In the genomic region with DNA sequence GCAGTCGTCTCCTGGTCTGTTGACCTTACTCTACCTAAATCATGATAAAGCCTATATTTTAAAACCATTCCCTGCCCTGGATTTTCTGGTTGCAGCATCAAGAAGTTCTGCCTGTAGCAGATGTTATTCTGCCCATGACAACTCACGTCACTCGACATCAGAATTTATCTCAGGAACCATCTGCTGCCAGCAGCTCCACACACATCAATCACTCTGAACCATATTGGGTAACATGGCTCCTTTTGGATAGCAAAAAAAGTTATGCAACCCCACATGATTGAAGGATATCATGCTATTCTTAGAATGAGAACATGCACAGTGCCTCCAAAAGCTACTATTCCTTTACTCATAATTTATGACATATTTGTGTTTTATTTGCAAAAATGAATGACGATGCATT, we compare ENCODE assay signal across 19 cellular contexts.
DNase-seq lines count a peak whose midpoint lies in the region; ATAC-seq and TF ChIP-seq lines count a peak whose summit lies in the region.
"Had no signal": no experiment of that assay in that cellular context is flagged by ENCODE, and none has a peak within 500 bp of the region (broad histone marks: within the 10 kb centered on the region; RNA-seq: fewer than 3 reads in every experiment).

No MANE protein-coding gene starts in this region.

- no peak overlapping the region for H3K4me3 ChIP-seq in Jurkat, Clone E6-1 (ENCODE audit: low read length)
- H3K4me3 ChIP-seq in CD8-positive, alpha-beta T cell (ENCODE audit: low read depth, low read length), result no peak overlapping the region
- H3K4me3 ChIP-seq in Caco-2 (ENCODE audit: low read depth, low read length), result no peak overlapping the region
- H3K4me3 ChIP-seq: BLaER1 treated with 17β-estradiol and CSF1 and Interleukin-3, amounts not matched to agents 10 nM and 100 nM had no signal

- no peaks in the 10 kb centered on the region for H3K4me1 Mint-ChIP-seq in CD8-positive, alpha-beta T cell (ENCODE audit: low read depth)
- no peaks in the 10 kb centered on the region for H3K4me1 Mint-ChIP-seq in Caco-2 (ENCODE audit: low read depth, unreplicated experiment)
- H3K4me1 Mint-ChIP-seq: CD8-positive, alpha-beta memory T cell had no signal

- ATAC-seq in HG02571 (IDR thresholded peaks at IDR 0.05; ENCODE audit: unreplicated experiment), result no peak
- no peak for ATAC-seq in CD8-positive, alpha-beta T cell

- no peak overlapping the region for H3K27ac ChIP-seq in CD8-positive, alpha-beta T cell (ENCODE audit: low read depth, low read length)

- H3K27me3 Mint-ChIP-seq in CD8-positive, alpha-beta T cell (ENCODE audit: low read depth), result no peaks in the 10 kb centered on the region
- H3K27me3 Mint-ChIP-seq in Caco-2 (ENCODE audit: insufficient read depth, unreplicated experiment), result peaks cover 3% of the 10 kb centered on the region

- BruUV-seq in Caco-2 (replicated peaks; lab: Mats Ljungman, UMichigan), result no TSS peak

- no peak for TF ChIP-seq CTCF in CD8-positive, alpha-beta T cell (IDR thresholded peaks at IDR 0.05)
- TF ChIP-seq CTCF in Caco-2 (IDR thresholded peaks at IDR 0.05; ENCODE audit: insufficient read depth in 1 of 2, low read depth in 1 of 2, low read length in 1 of 2, severe bottlenecking in 1 of 2, unreplicated experiment in 1 of 2), result no peak

- no peak overlapping the region for H3K4me3 Mint-ChIP-seq in CD8-positive, alpha-beta T cell
- H3K4me3 Mint-ChIP-seq in Caco-2 (ENCODE audit: unreplicated experiment), result no peak overlapping the region
- H3K4me3 Mint-ChIP-seq: HFFc6 had no signal

- POLR2A ChIA-PET in CD8-positive, alpha-beta T cell (lab: Charles Lee), result no interaction called here
- POLR2A ChIA-PET in Caco-2 (lab: Charles Lee), result no interaction called here

- H3K27ac Mint-ChIP-seq in CD8-positive, alpha-beta T cell, result no peak overlapping the region
- no peak overlapping the region for H3K27ac Mint-ChIP-seq in Caco-2 (ENCODE audit: unreplicated experiment)
- H3K27ac Mint-ChIP-seq: CD8-positive, alpha-beta memory T cell; HFFc6 had no signal

- H3K4me1 ChIP-seq in CD8-positive, alpha-beta T cell (ENCODE audit: insufficient read depth, low read length), result no peaks in the 10 kb centered on the region
- H3K4me1 ChIP-seq in Caco-2, result no peaks in the 10 kb centered on the region
- H3K4me1 ChIP-seq: BLaER1 treated with 17β-estradiol and CSF1 and Interleukin-3, amounts not matched to agents 10 nM and 100 nM had no signal

- peak; percentile 10 for DNase-seq in Jurkat, Clone E6-1 (ENCODE audit: low read depth, low spot score)
- DNase-seq in MV-4-11 (lab: John Stamatoyannopoulos, UW) (peak; percentile 63), RPMI7951 (ENCODE audit: low read depth) (peak; percentile 11), putamen (ENCODE audit: low spot score) (peak; percentile 44), Caco-2 (no peak)
- no peak for DNase-seq in CD8-positive, alpha-beta T cell
- DNase-seq: CD8-positive, alpha-beta memory T cell; DMS79 treated with DMSO at 0.1 percent for 48 hours; HFFc6; Karpas-422; NCI-H1105 treated with DMSO at 0.1 percent for 48 hours; NCI-H1694 treated with DMSO at 0.1 percent for 48 hours; NCI-H2227 treated with DMSO at 0.1 percent for 48 hours; NCI-H510A treated with DMSO at 0.1 percent for 48 hours; NCI-H774; Right ventricle myocardium superior; SW 1271 had no signal

- peaks cover 41% of the 10 kb centered on the region for H3K9me3 Mint-ChIP-seq in CD8-positive, alpha-beta T cell
- peaks cover 17% of the 10 kb centered on the region for H3K9me3 Mint-ChIP-seq in Caco-2 (ENCODE audit: unreplicated experiment)

- H3K27me3 ChIP-seq in CD8-positive, alpha-beta T cell (ENCODE audit: insufficient read depth, low read length), result no peaks in the 10 kb centered on the region
- H3K27me3 ChIP-seq in Caco-2 (replicated peaks; ENCODE audit: control insufficient read depth, insufficient read depth, low read length), result no peaks in the 10 kb centered on the region
- H3K27me3 ChIP-seq: BLaER1 treated with 17β-estradiol and CSF1 and Interleukin-3, amounts not matched to agents 10 nM and 100 nM had no signal

- H3K9me3 ChIP-seq in CD8-positive, alpha-beta T cell (ENCODE audit: low read length), result no peaks in the 10 kb centered on the region
- no peaks in the 10 kb centered on the region for H3K9me3 ChIP-seq in Caco-2

- intact Hi-C loops in CD8-positive, alpha-beta T cell (cut with DNase I, micrococcal nuclease), result no loop called here
- intact Hi-C loops in Caco-2 (cut with micrococcal nuclease; ENCODE audit: unreplicated experiment), result no loop called here

- CTCF ChIA-PET in CD8-positive, alpha-beta T cell (lab: Charles Lee), result no interaction called here
- CTCF ChIA-PET in Caco-2 (lab: Charles Lee), result no interaction called here

- no peaks in the 10 kb centered on the region for H3K36me3 Mint-ChIP-seq in CD8-positive, alpha-beta T cell
- H3K36me3 Mint-ChIP-seq in Caco-2 (ENCODE audit: insufficient read depth, unreplicated experiment), result no peaks in the 10 kb centered on the region

- H3K36me3 ChIP-seq in CD8-positive, alpha-beta T cell (ENCODE audit: insufficient read depth, low read length), result no peaks in the 10 kb centered on the region
- no peaks in the 10 kb centered on the region for H3K36me3 ChIP-seq in Caco-2 (ENCODE audit: control insufficient read depth, insufficient read depth, low read length)
- H3K36me3 ChIP-seq: BLaER1 treated with 17β-estradiol and CSF1 and Interleukin-3, amounts not matched to agents 10 nM and 100 nM had no signal

Comparison
In these comparisons a context has a peak if more than half of its experiments do, and no peak if none do; other contexts are left out.
1. DNase-seq: peak in Jurkat, Clone E6-1 (single experiment), MV-4-11 (single experiment), RPMI7951 (single experiment) and putamen (single experiment); none in CD8-positive, alpha-beta T cell (0 of 7) and Caco-2 (0 of 2).